In the genomic region with DNA sequence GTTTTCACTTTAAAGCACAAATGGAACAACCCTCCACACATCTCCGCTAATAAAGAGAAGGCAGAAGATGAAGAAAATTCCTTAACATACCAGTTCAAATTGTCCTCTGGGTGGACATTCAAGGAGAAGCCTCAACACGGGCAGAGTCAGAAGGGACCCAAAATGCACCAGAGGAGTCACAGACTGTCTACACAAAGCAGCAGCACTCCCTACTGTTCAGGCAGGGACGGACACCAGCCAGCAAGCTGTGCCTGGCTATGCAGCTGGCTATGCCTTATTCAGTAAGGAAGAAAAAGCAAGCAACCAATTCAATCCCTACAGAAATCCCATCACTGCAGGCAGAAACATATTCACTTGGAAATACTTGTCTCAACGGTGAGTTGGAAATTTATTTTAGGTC, we compare ENCODE assay signal across 1 cellular context.
TF ChIP-seq lines count a peak whose summit lies in the region.

No MANE protein-coding gene starts in this region.

TF ChIP-seq in HCT116, 20 proteins besides CTCF, POLR2A, EP300 and RAD21 (continued from another document):
- TF ChIP-seq, protein P1, sequence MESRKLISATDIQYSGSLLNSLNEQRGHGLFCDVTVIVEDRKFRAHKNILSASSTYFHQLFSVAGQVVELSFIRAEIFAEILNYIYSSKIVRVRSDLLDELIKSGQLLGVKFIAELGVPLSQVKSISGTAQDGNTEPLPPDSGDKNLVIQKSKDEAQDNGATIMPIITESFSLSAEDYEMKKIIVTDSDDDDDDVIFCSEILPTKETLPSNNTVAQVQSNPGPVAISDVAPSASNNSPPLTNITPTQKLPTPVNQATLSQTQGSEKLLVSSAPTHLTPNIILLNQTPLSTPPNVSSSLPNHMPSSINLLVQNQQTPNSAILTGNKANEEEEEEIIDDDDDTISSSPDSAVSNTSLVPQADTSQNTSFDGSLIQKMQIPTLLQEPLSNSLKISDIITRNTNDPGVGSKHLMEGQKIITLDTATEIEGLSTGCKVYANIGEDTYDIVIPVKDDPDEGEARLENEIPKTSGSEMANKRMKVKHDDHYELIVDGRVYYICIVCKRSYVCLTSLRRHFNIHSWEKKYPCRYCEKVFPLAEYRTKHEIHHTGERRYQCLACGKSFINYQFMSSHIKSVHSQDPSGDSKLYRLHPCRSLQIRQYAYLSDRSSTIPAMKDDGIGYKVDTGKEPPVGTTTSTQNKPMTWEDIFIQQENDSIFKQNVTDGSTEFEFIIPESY (IDR thresholded peaks at IDR 0.05; ENCODE audit: extremely low read depth, insufficient replicate concordance, low read length), result no peak
- TF ChIP-seq EZH2phosphoT487 (IDR thresholded peaks at IDR 0.05; ENCODE audit: borderline replicate concordance), result no peak
